1 cellular context compared by ENCODE assay signal in the genomic region with DNA sequence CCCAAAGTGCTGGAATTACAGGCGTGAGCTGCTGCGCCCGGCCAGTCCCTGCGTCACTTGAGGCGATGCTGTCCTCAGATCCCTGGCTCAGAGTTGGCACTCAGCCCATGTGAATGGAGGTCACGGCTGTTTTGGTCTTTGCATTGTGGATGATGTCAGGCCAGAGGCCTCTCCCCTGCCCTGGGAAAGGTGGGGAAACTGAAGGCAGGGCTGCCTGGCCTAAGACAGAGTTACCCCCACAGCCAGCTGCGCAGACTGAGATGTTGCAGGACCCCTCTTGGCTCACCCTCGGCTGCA.
TF ChIP-seq lines count a peak whose summit lies in the region.

No MANE protein-coding gene starts in this region.

TF ChIP-seq in K562, 482 proteins besides CTCF, POLR2A, EP300 and RAD21:
- TF ChIP-seq NFIC (IDR thresholded peaks at IDR 0.05) (peak; percentile 57), TGIF2 (CRISPR knock-in tag; IDR thresholded peaks at IDR 0.05) (0 out of 2 replicates have a peak, but pooled peaks have one; percentile 15)
- TF ChIP-seq, protein P1, sequence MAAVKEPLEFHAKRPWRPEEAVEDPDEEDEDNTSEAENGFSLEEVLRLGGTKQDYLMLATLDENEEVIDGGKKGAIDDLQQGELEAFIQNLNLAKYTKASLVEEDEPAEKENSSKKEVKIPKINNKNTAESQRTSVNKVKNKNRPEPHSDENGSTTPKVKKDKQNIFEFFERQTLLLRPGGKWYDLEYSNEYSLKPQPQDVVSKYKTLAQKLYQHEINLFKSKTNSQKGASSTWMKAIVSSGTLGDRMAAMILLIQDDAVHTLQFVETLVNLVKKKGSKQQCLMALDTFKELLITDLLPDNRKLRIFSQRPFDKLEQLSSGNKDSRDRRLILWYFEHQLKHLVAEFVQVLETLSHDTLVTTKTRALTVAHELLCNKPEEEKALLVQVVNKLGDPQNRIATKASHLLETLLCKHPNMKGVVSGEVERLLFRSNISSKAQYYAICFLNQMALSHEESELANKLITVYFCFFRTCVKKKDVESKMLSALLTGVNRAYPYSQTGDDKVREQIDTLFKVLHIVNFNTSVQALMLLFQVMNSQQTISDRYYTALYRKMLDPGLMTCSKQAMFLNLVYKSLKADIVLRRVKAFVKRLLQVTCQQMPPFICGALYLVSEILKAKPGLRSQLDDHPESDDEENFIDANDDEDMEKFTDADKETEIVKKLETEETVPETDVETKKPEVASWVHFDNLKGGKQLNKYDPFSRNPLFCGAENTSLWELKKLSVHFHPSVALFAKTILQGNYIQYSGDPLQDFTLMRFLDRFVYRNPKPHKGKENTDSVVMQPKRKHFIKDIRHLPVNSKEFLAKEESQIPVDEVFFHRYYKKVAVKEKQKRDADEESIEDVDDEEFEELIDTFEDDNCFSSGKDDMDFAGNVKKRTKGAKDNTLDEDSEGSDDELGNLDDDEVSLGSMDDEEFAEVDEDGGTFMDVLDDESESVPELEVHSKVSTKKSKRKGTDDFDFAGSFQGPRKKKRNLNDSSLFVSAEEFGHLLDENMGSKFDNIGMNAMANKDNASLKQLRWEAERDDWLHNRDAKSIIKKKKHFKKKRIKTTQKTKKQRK (IDR thresholded peaks at IDR 0.05; ENCODE audit: borderline replicate concordance, low read depth, low read length): no peak
